In the genomic region with DNA sequence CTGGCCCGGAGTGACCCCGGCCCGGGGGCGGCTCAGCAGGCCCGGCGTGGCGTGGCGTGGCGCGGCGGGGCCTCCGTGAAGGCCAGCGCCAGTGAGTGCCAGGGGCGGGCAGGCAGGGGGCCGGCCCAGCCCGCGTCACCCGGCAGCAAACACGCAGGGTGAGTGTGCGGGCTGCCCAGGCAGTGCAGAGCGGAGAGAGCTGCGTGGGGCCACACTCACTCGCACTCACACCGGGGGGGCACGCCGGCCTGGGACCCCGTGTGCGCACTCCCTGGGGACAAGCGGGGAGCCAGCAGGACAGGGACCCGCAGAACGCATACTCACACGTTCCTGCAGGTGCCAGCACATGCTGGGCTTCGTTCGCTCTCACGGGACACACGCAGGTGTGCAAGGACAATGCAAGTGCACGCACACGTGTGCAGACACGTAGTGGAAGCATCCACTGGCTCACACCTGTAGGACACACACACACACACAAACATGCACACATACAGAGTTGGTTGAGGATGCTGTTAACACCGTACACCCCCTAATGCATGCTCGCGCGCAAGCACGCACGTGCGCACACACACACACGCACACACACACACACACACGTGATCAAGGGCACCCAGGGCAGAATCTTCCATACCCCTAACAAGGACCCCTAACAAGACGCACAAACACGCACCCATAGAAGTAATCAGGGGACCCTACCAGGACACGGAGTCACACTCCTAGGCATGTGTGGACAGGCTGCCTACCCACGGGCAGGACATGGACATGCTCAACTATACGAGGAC, we compare ENCODE assay signal across 10 cellular contexts. TPM values are rescaled to one million over a fixed set of nuclear protein-coding genes. Genes with fewer than 3 reads are reported as not detected.
DNase-seq lines count a peak whose midpoint lies in the region; ATAC-seq and TF ChIP-seq lines count a peak whose summit lies in the region.
"Had no signal": no experiment of that assay in that cellular context is flagged by ENCODE, and none has a peak within 500 bp of the region (broad histone marks: within the 10 kb centered on the region; RNA-seq: fewer than 3 reads in every experiment).

No MANE protein-coding gene starts in this region.

- CTCF ChIA-PET in activated CD4-positive, alpha-beta T cell treated with anti-CD3 and anti-CD28 coated beads for 36 hours (lab: Charles Lee) = no interaction called here
- CTCF ChIA-PET in activated CD4-positive, alpha-beta T cell treated with anti-CD3 and anti-CD28 coated beads, Interleukin-2, amount 10 ng/mL, durations not matched to agents 7 days and 5 days (lab: Charles Lee) = no interaction called here
- CTCF ChIA-PET in naive thymus-derived CD4-positive, alpha-beta T cell (lab: Charles Lee) = no interaction called here
- CTCF ChIA-PET in Calu3 (lab: Charles Lee) (no interaction called here), Caco-2 (lab: Charles Lee) (no interaction called here)

- peak; percentile 5 for DNase-seq in activated CD4-positive, alpha-beta T cell treated with anti-CD3 and anti-CD28 coated beads for 36 hours
- DNase-seq in activated CD4-positive, alpha-beta T cell treated with anti-CD3 and anti-CD28 coated beads, Interleukin-2, amount 10 ng/mL, durations not matched to agents 7 days and 5 days = no peak
- DNase-seq in naive thymus-derived CD4-positive, alpha-beta T cell = no peak
- DNase-seq in type B pancreatic cell (ENCODE audit: extremely low spot score, unreplicated experiment) (peak; percentile 68), Calu3 (no peak), Caco-2 (no peak), DMS153 (lab: John Stamatoyannopoulos, UW) (no peak)
- DNase-seq: MM.1S had no signal

- H3K4me3 Mint-ChIP-seq in activated CD4-positive, alpha-beta T cell treated with anti-CD3 and anti-CD28 coated beads for 36 hours = no peak overlapping the region
- H3K4me3 Mint-ChIP-seq in activated CD4-positive, alpha-beta T cell treated with anti-CD3 and anti-CD28 coated beads, Interleukin-2, amount 10 ng/mL, durations not matched to agents 7 days and 5 days = no peak overlapping the region
- peak overlapping the region in 6 of 10 donors; percentile 3 to 54 (median 34) for H3K4me3 Mint-ChIP-seq in naive thymus-derived CD4-positive, alpha-beta T cell
- H3K4me3 Mint-ChIP-seq in type B pancreatic cell (peak overlapping the region; percentile 45), Calu3 (ENCODE audit: low read depth, unreplicated experiment) (no peak overlapping the region), Caco-2 (ENCODE audit: unreplicated experiment) (no peak overlapping the region)

- intact Hi-C loops in activated CD4-positive, alpha-beta T cell treated with anti-CD3 and anti-CD28 coated beads for 36 hours (cut with DNase I, micrococcal nuclease) = no loop called here
- intact Hi-C loops in naive thymus-derived CD4-positive, alpha-beta T cell (cut with micrococcal nuclease) = no loop called here
- intact Hi-C loops in Calu3 (cut with micrococcal nuclease; ENCODE audit: unreplicated experiment) (no loop called here), Caco-2 (cut with micrococcal nuclease; ENCODE audit: unreplicated experiment) (no loop called here)

- H3K4me3 ChIP-seq in gastroesophageal sphincter = peak overlapping the region; percentile 60 to 62
- H3K4me3 ChIP-seq in naive thymus-derived CD4-positive, alpha-beta T cell (ENCODE audit: low read length) = no peak overlapping the region
- no peak overlapping the region for H3K4me3 ChIP-seq in Caco-2 (ENCODE audit: low read depth, low read length)

- no CpG with 5 or more reads among the region's 53 CpGs for WGBS in gastroesophageal sphincter (ENCODE audit: low coverage in 1 of 2), 2 donors

- H3K4me1 ChIP-seq in gastroesophageal sphincter = peaks cover 0 to 16% (median 5%) of the 10 kb centered on the region in 3 donors
- H3K4me1 ChIP-seq in naive thymus-derived CD4-positive, alpha-beta T cell (ENCODE audit: control insufficient read depth in 2 of 2, insufficient read depth in 2 of 2, low read length in 2 of 2) = no peaks in the 10 kb centered on the region
- no peaks in the 10 kb centered on the region for H3K4me1 ChIP-seq in Caco-2

- H3K4me1 Mint-ChIP-seq in activated CD4-positive, alpha-beta T cell treated with anti-CD3 and anti-CD28 coated beads for 36 hours = no peaks in the 10 kb centered on the region
- H3K4me1 Mint-ChIP-seq in activated CD4-positive, alpha-beta T cell treated with anti-CD3 and anti-CD28 coated beads, Interleukin-2, amount 10 ng/mL, durations not matched to agents 7 days and 5 days = peaks cover 5% of the 10 kb centered on the region
- H3K4me1 Mint-ChIP-seq in naive thymus-derived CD4-positive, alpha-beta T cell = peaks cover 0 to 11% (median 0%) of the 10 kb centered on the region in 7 donors
- H3K4me1 Mint-ChIP-seq in type B pancreatic cell (ENCODE audit: unreplicated experiment) = no peaks in the 10 kb centered on the region
- H3K4me1 Mint-ChIP-seq in Calu3 (ENCODE audit: low read depth, unreplicated experiment) = no peaks in the 10 kb centered on the region
- no peaks in the 10 kb centered on the region for H3K4me1 Mint-ChIP-seq in Caco-2 (ENCODE audit: low read depth, unreplicated experiment)

- no peak overlapping the region for H3K27ac Mint-ChIP-seq in activated CD4-positive, alpha-beta T cell treated with anti-CD3 and anti-CD28 coated beads for 36 hours
- H3K27ac Mint-ChIP-seq in activated CD4-positive, alpha-beta T cell treated with anti-CD3 and anti-CD28 coated beads, Interleukin-2, amount 10 ng/mL, durations not matched to agents 7 days and 5 days = no peak overlapping the region
- H3K27ac Mint-ChIP-seq in naive thymus-derived CD4-positive, alpha-beta T cell = no peak overlapping the region
- H3K27ac Mint-ChIP-seq in type B pancreatic cell (no peak overlapping the region), Calu3 (ENCODE audit: unreplicated experiment) (no peak overlapping the region), Caco-2 (ENCODE audit: unreplicated experiment) (no peak overlapping the region)

- H3K27ac ChIP-seq in gastroesophageal sphincter = peak overlapping the region in 1 of 4 donors; percentile 43
- no peak overlapping the region for H3K27ac ChIP-seq in naive thymus-derived CD4-positive, alpha-beta T cell (ENCODE audit: low read depth, low read length)

- H3K27me3 ChIP-seq in gastroesophageal sphincter (peaks cover 32% of the 10 kb centered on the region), Caco-2 (replicated peaks; ENCODE audit: control insufficient read depth, insufficient read depth, low read length) (no peaks in the 10 kb centered on the region)
- no peaks in the 10 kb centered on the region for H3K27me3 ChIP-seq in naive thymus-derived CD4-positive, alpha-beta T cell (ENCODE audit: control insufficient read depth in 2 of 2, insufficient read depth in 2 of 2, low read length in 2 of 2)

- no peaks in the 10 kb centered on the region for H3K36me3 ChIP-seq in gastroesophageal sphincter
- H3K36me3 ChIP-seq in naive thymus-derived CD4-positive, alpha-beta T cell (ENCODE audit: control insufficient read depth in 2 of 3, insufficient read depth in 3 of 3, low read length in 3 of 3) = no peaks in the 10 kb centered on the region
- no peaks in the 10 kb centered on the region for H3K36me3 ChIP-seq in Caco-2 (ENCODE audit: control insufficient read depth, insufficient read depth, low read length)

- H3K9me3 ChIP-seq in gastroesophageal sphincter = peaks cover 0 to 6% (median 0%) of the 10 kb centered on the region in 3 donors
- no peaks in the 10 kb centered on the region for H3K9me3 ChIP-seq in naive thymus-derived CD4-positive, alpha-beta T cell (ENCODE audit: control insufficient read depth in 2 of 3, low read length in 3 of 3)
- H3K9me3 ChIP-seq in Caco-2 = no peaks in the 10 kb centered on the region

- TF ChIP-seq EP300 in gastroesophageal sphincter (IDR thresholded peaks at IDR 0.05) = no peak

- peaks cover 36% of the 10 kb centered on the region for H3K27me3 Mint-ChIP-seq in activated CD4-positive, alpha-beta T cell treated with anti-CD3 and anti-CD28 coated beads for 36 hours
- H3K27me3 Mint-ChIP-seq in activated CD4-positive, alpha-beta T cell treated with anti-CD3 and anti-CD28 coated beads, Interleukin-2, amount 10 ng/mL, durations not matched to agents 7 days and 5 days = peaks cover 36% of the 10 kb centered on the region
- peaks cover 34 to 43% (median 39%) of the 10 kb centered on the region in 5 donors for H3K27me3 Mint-ChIP-seq in naive thymus-derived CD4-positive, alpha-beta T cell
- H3K27me3 Mint-ChIP-seq in type B pancreatic cell (peaks cover 39% of the 10 kb centered on the region), Calu3 (ENCODE audit: unreplicated experiment) (peaks cover 65% of the 10 kb centered on the region), Caco-2 (ENCODE audit: insufficient read depth, unreplicated experiment) (no peaks in the 10 kb centered on the region)

- TF ChIP-seq CTCF in gastroesophageal sphincter (IDR thresholded peaks at IDR 0.05) = peak in 1 of 4 experiments; percentile 6
- TF ChIP-seq CTCF in type B pancreatic cell (conservative IDR thresholded peaks at IDR 0.05) = no peak
- no peak for TF ChIP-seq CTCF in Calu3 (IDR thresholded peaks at IDR 0.05; ENCODE audit: unreplicated experiment)
- TF ChIP-seq CTCF in Caco-2 (IDR thresholded peaks at IDR 0.05; ENCODE audit: insufficient read depth in 1 of 2, low read depth in 1 of 2, low read length in 1 of 2, severe bottlenecking in 1 of 2, unreplicated experiment in 1 of 2) = no peak

- TF ChIP-seq POLR2A in gastroesophageal sphincter (IDR thresholded peaks at IDR 0.05) = no peak

- POLR2A ChIA-PET in activated CD4-positive, alpha-beta T cell treated with anti-CD3 and anti-CD28 coated beads for 36 hours (lab: Charles Lee) = no interaction called here
- POLR2A ChIA-PET in activated CD4-positive, alpha-beta T cell treated with anti-CD3 and anti-CD28 coated beads, Interleukin-2, amount 10 ng/mL, durations not matched to agents 7 days and 5 days (lab: Charles Lee) = no interaction called here
- POLR2A ChIA-PET in naive thymus-derived CD4-positive, alpha-beta T cell (lab: Charles Lee) = no interaction called here
- POLR2A ChIA-PET in Caco-2 (lab: Charles Lee) = no interaction called here

- H3K9me3 Mint-ChIP-seq in activated CD4-positive, alpha-beta T cell treated with anti-CD3 and anti-CD28 coated beads for 36 hours (ENCODE audit: low read depth) = no peaks in the 10 kb centered on the region
- H3K9me3 Mint-ChIP-seq in activated CD4-positive, alpha-beta T cell treated with anti-CD3 and anti-CD28 coated beads, Interleukin-2, amount 10 ng/mL, durations not matched to agents 7 days and 5 days = no peaks in the 10 kb centered on the region
- peaks cover 0 to 6% (median 0%) of the 10 kb centered on the region in 11 donors for H3K9me3 Mint-ChIP-seq in naive thymus-derived CD4-positive, alpha-beta T cell
- H3K9me3 Mint-ChIP-seq in type B pancreatic cell = no peaks in the 10 kb centered on the region
- no peaks in the 10 kb centered on the region for H3K9me3 Mint-ChIP-seq in Calu3 (ENCODE audit: low read depth, unreplicated experiment)
- no peaks in the 10 kb centered on the region for H3K9me3 Mint-ChIP-seq in Caco-2 (ENCODE audit: unreplicated experiment)

- BruUV-seq in Calu3 (replicated peaks; lab: Mats Ljungman, UMichigan) (no TSS peak), Caco-2 (replicated peaks; lab: Mats Ljungman, UMichigan) (no TSS peak)

- ATAC-seq in activated CD4-positive, alpha-beta T cell treated with anti-CD3 and anti-CD28 coated beads for 36 hours = no peak
- ATAC-seq in gastroesophageal sphincter = peak; percentile 66
- ATAC-seq in naive thymus-derived CD4-positive, alpha-beta T cell = peak; percentile 3

- no peaks in the 10 kb centered on the region for H3K36me3 Mint-ChIP-seq in activated CD4-positive, alpha-beta T cell treated with anti-CD3 and anti-CD28 coated beads for 36 hours (ENCODE audit: low read depth)
- H3K36me3 Mint-ChIP-seq in activated CD4-positive, alpha-beta T cell treated with anti-CD3 and anti-CD28 coated beads, Interleukin-2, amount 10 ng/mL, durations not matched to agents 7 days and 5 days (ENCODE audit: low read depth) = no peaks in the 10 kb centered on the region
- peaks cover 0 to under 1% (median 0%) of the 10 kb centered on the region in 5 donors for H3K36me3 Mint-ChIP-seq in naive thymus-derived CD4-positive, alpha-beta T cell
- H3K36me3 Mint-ChIP-seq in type B pancreatic cell = no peaks in the 10 kb centered on the region
- peaks cover 5% of the 10 kb centered on the region for H3K36me3 Mint-ChIP-seq in Calu3 (ENCODE audit: insufficient read depth, unreplicated experiment)
- H3K36me3 Mint-ChIP-seq in Caco-2 (ENCODE audit: insufficient read depth, unreplicated experiment) = no peaks in the 10 kb centered on the region

RNA-seq across cellular contexts. Expression of a gene that starts 7.7 kb away (rescaled TPM):
- under 1 TPM in 1 of 2 experiments, not detected in 1; 0.07 TPM for total RNA-seq in activated CD4-positive, alpha-beta T cell treated with anti-CD3 and anti-CD28 coated beads for 36 hours
- under 1 TPM; 0.05 to 0.06 TPM for total RNA-seq in activated CD4-positive, alpha-beta T cell treated with anti-CD3 and anti-CD28 coated beads, Interleukin-2, amount 10 ng/mL, durations not matched to agents 7 days and 5 days
- 1 to 10 TPM in 1 of 4 donors, under 1 TPM in 3; 0.07 to 6.1 (median 0.20) TPM for total RNA-seq in gastroesophageal sphincter
- under 1 TPM in 4 of 5 experiments, not detected in 1; 0.05 to 0.19 (median 0.13) TPM for total RNA-seq in naive thymus-derived CD4-positive, alpha-beta T cell
- under 1 TPM in 1 of 2 donors, not detected in 1; 0.06 TPM for polyA plus RNA-seq in naive thymus-derived CD4-positive, alpha-beta T cell
- 0.07 and 0.22 TPM in 2 replicates for total RNA-seq in type B pancreatic cell (ENCODE audit: low replicate concordance)
- total RNA-seq in Calu3 (2022) = not detected in 2 replicates
- 0.16 and 0.21 TPM in 2 replicates for total RNA-seq in Caco-2 (2022)
- total RNA-seq: A172 had no signal

RNA-seq across cellular contexts. Expression of a gene that starts 11.9 kb away (rescaled TPM):
- total RNA-seq in activated CD4-positive, alpha-beta T cell treated with anti-CD3 and anti-CD28 coated beads for 36 hours = 10 to 100 TPM; 16.1 to 16.2 TPM
- total RNA-seq in activated CD4-positive, alpha-beta T cell treated with anti-CD3 and anti-CD28 coated beads, Interleukin-2, amount 10 ng/mL, durations not matched to agents 7 days and 5 days = 10 to 100 TPM in 1 of 2 experiments, 1 to 10 TPM in 1; 9.3 to 12.0 TPM
- 10 to 100 TPM; 10.5 to 22.9 (median 14.7) TPM for total RNA-seq in gastroesophageal sphincter
- total RNA-seq in naive thymus-derived CD4-positive, alpha-beta T cell = 10 to 100 TPM in 3 of 5 experiments, 1 to 10 TPM in 2; 5.1 to 20.3 (median 11.2) TPM
- polyA plus RNA-seq in naive thymus-derived CD4-positive, alpha-beta T cell = 10 to 100 TPM in 1 of 2 donors, 1 to 10 TPM in 1; 9.1 to 13.6 TPM
- total RNA-seq in type B pancreatic cell (ENCODE audit: low replicate concordance) = 16.2 and 25.8 TPM in 2 replicates
- 7.1 and 8.4 TPM in 2 replicates for total RNA-seq in Calu3 (2022)
- total RNA-seq in Caco-2 (2022) = 7.5 and 9.1 TPM in 2 replicates
- total RNA-seq: A172 had no signal

RNA-seq across cellular contexts. Expression of a gene that starts 45.3 kb away (rescaled TPM):
- 1 to 10 TPM; 2.2 to 2.8 TPM for total RNA-seq in activated CD4-positive, alpha-beta T cell treated with anti-CD3 and anti-CD28 coated beads for 36 hours
- 1 to 10 TPM; 6.5 to 7.5 TPM for total RNA-seq in activated CD4-positive, alpha-beta T cell treated with anti-CD3 and anti-CD28 coated beads, Interleukin-2, amount 10 ng/mL, durations not matched to agents 7 days and 5 days
- total RNA-seq in gastroesophageal sphincter (1 to 10 TPM; 5.8 to 8.1 (median 6.6) TPM), type B pancreatic cell (ENCODE audit: low replicate concordance) (0.53 and 2.3 TPM in 2 replicates), Calu3 (2022) (not detected in 2 replicates), Caco-2 (2022) (3.6 and 3.7 TPM in 2 replicates)
- total RNA-seq in naive thymus-derived CD4-positive, alpha-beta T cell = 10 to 100 TPM in 2 of 5 experiments, 1 to 10 TPM in 3; 3.5 to 14.8 (median 5.7) TPM
- 1 to 10 TPM; 1.4 to 1.6 TPM for polyA plus RNA-seq in naive thymus-derived CD4-positive, alpha-beta T cell

Comparison
In these comparisons a context has a peak if more than half of its experiments do, and no peak if none do; other contexts are left out.
1. DNase-seq: peak in activated CD4-positive, alpha-beta T cell treated with anti-CD3 and anti-CD28 coated beads for 36 hours (single experiment) and type B pancreatic cell (single experiment); none in activated CD4-positive, alpha-beta T cell treated with anti-CD3 and anti-CD28 coated beads, Interleukin-2, amount 10 ng/mL, durations not matched to agents 7 days and 5 days (single experiment), naive thymus-derived CD4-positive, alpha-beta T cell (0 of 9), Calu3 (single experiment), Caco-2 (0 of 2) and DMS153 (single experiment).
2. H3K4me3 Mint-ChIP-seq: peak in naive thymus-derived CD4-positive, alpha-beta T cell (6 of 10) and type B pancreatic cell (single experiment); none in activated CD4-positive, alpha-beta T cell treated with anti-CD3 and anti-CD28 coated beads for 36 hours (single experiment), activated CD4-positive, alpha-beta T cell treated with anti-CD3 and anti-CD28 coated beads, Interleukin-2, amount 10 ng/mL, durations not matched to agents 7 days and 5 days (single experiment), Calu3 (single experiment) and Caco-2 (single experiment).
3. H3K4me3 ChIP-seq: peak in gastroesophageal sphincter (2 of 2); none in naive thymus-derived CD4-positive, alpha-beta T cell (single experiment) and Caco-2 (single experiment).